Comparison of ENCODE assay signal across 11 cellular contexts in genomic region chr2:141930803-141931202, GRCh38.
"Had no signal": no experiment of that assay in that cellular context is flagged by ENCODE, and none has a peak within 500 bp of the region (broad histone marks: within the 10 kb centered on the region; RNA-seq: fewer than 3 reads in every experiment).

No MANE protein-coding gene starts in this region.

- DNase-seq: GM23248, GOT3, H7, H9, HCEC 1CT, HFFc6 had no signal

- H3K4me3 ChIP-seq: GM23248, GM23338, HAP-1 had no signal

- H3K27ac ChIP-seq: GM23248 had no signal

- H3K9me3 Mint-ChIP-seq: GM23338, H9 had no signal

- ATAC-seq: GM23338, HCT116 had no signal

- H3K27ac Mint-ChIP-seq: H9, HFFc6 had no signal

- H3K4me2 ChIP-seq: GM23338 had no signal

- H3K4me3 Mint-ChIP-seq: GM23338, H9, HFFc6 had no signal

- FAIRE-seq: H1, H54 had no signal

- H3K9me3 ChIP-seq: HAP-1 had no signal

- H3K36me3 ChIP-seq: HAP-1 had no signal

- H2AFZ ChIP-seq: GM23248, GM23338 had no signal

- H3K9ac ChIP-seq: GM23248 had no signal
